ENCODE assay signal across 11 cellular contexts in the genomic region with DNA sequence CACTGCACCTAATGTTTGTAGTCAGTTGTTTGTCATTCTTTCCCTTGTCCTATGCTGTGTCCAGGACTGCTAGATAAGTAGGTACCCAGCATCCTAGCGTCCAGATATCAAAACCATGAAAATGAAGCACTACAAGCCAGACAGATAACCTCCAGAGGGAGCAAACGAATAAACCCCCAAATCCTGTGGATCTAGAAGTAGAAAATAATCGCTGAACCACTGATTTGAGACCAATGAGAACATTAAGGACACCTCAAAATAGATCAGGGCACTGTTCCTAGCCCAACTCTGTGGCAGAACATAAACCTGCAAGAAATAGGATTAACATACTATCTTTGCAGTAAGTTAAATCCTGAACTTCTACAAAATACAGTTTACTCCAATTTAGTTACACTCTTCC. TPM values are rescaled to one million over a fixed set of nuclear protein-coding genes. Genes with fewer than 3 reads are reported as not detected.
A peak's percentile ranks its signal among the peaks of the same experiment; 100 is the strongest.
DNase-seq lines count a peak whose midpoint lies in the region; ATAC-seq, FAIRE-seq and TF ChIP-seq lines count a peak whose summit lies in the region.
"Had no signal": no experiment of that assay in that cellular context is flagged by ENCODE, and none has a peak within 500 bp of the region (broad histone marks: within the 10 kb centered on the region; RNA-seq: fewer than 3 reads in every experiment).

No MANE protein-coding gene starts in this region.

- no peaks in the 10 kb centered on the region for H3K36me3 Mint-ChIP-seq in T-helper 1 cell treated with Interleukin-12 subunit alpha and Interleukin-12 subunit beta and Interleukin-4 antibody, amounts not matched to agents 30 μg/mL and 1 μg/mL, for 36 hours (ENCODE audit: low read depth)
- peaks cover 3% of the 10 kb centered on the region for H3K36me3 Mint-ChIP-seq in activated B cell treated with CpG ODN at 0.5 μM for 24 hours (ENCODE audit: low read depth)

- peak overlapping the region in 1 of 2 donors; percentile 72 for H3K9ac ChIP-seq in kidney (ENCODE audit: low read length in 2 of 2)

- ATAC-seq in activated B cell treated with CpG ODN at 0.5 μM for 24 hours (ENCODE audit: low read depth) (no peak), GM18868 (IDR thresholded peaks at IDR 0.05; ENCODE audit: unreplicated experiment) (no peak), GM19455 (IDR thresholded peaks at IDR 0.05; ENCODE audit: unreplicated experiment) (no peak)

- intact Hi-C loops in activated B cell treated with CpG ODN at 0.5 μM for 24 hours (cut with micrococcal nuclease) (loop anchor here (10.0 kb wide), 2 partner anchors 121 to 1911 kb away; a partner anchor contains a TSS), kidney (cut with DNase I) (no loop called here), stomach (cut with DNase I; ENCODE audit: low total_unique reads) (no loop called here)

- peak overlapping the region in 1 of 2 donors; percentile 77 for H3K4me3 ChIP-seq in kidney (ENCODE audit: low read length in 2 of 2)
- H3K4me3 ChIP-seq in stomach = peak overlapping the region in 1 of 4 donors; percentile 59

- FAIRE-seq in kidney (lab: Jason Lieb, UNC) = no peak

- no peak for TF ChIP-seq CTCF in activated B cell treated with CpG ODN at 0.5 μM for 24 hours (IDR thresholded peaks at IDR 0.05)
- no peak for TF ChIP-seq CTCF in kidney (IDR thresholded peaks at IDR 0.05; ENCODE audit: borderline replicate concordance, extremely low read depth, insufficient read depth)
- no peak for TF ChIP-seq CTCF in stomach (IDR thresholded peaks at IDR 0.05)

- no peaks in the 10 kb centered on the region for H3K36me3 ChIP-seq in kidney (ENCODE audit: control insufficient read depth in 1 of 2, insufficient read depth in 2 of 2, low read length in 2 of 2)
- H3K36me3 ChIP-seq in stomach = no peaks in the 10 kb centered on the region

- CTCF ChIA-PET in activated B cell treated with CpG ODN at 0.5 μM for 24 hours (lab: Charles Lee) = no interaction called here

- H3K9me3 Mint-ChIP-seq in T-helper 1 cell treated with Interleukin-12 subunit alpha and Interleukin-12 subunit beta and Interleukin-4 antibody, amounts not matched to agents 30 μg/mL and 1 μg/mL, for 36 hours = no peaks in the 10 kb centered on the region
- no peaks in the 10 kb centered on the region for H3K9me3 Mint-ChIP-seq in activated B cell treated with CpG ODN at 0.5 μM for 24 hours

- peaks cover 9% of the 10 kb centered on the region for H3K27me3 Mint-ChIP-seq in T-helper 1 cell treated with Interleukin-12 subunit alpha and Interleukin-12 subunit beta and Interleukin-4 antibody, amounts not matched to agents 30 μg/mL and 1 μg/mL, for 36 hours (ENCODE audit: low read depth)
- H3K27me3 Mint-ChIP-seq in activated B cell treated with CpG ODN at 0.5 μM for 24 hours = peaks cover 3% of the 10 kb centered on the region

- WGBS in stomach, 5 donors = 62 to 85% (median 70%) methylated on average over 3 of the region's 3 CpGs

- H3K9me3 ChIP-seq in kidney (ENCODE audit: control insufficient read depth in 1 of 2, low read length in 2 of 2) (no peaks in the 10 kb centered on the region), stomach (no peaks in the 10 kb centered on the region)

- H3K27ac Mint-ChIP-seq in T-helper 1 cell treated with Interleukin-12 subunit alpha and Interleukin-12 subunit beta and Interleukin-4 antibody, amounts not matched to agents 30 μg/mL and 1 μg/mL, for 36 hours = peak overlapping the region; percentile 1
- peak overlapping the region; percentile 92 for H3K27ac Mint-ChIP-seq in activated B cell treated with CpG ODN at 0.5 μM for 24 hours

- POLR2A ChIA-PET in activated B cell treated with CpG ODN at 0.5 μM for 24 hours (lab: Charles Lee) = no interaction called here

- no peak overlapping the region for H3K4me3 Mint-ChIP-seq in T-helper 1 cell treated with Interleukin-12 subunit alpha and Interleukin-12 subunit beta and Interleukin-4 antibody, amounts not matched to agents 30 μg/mL and 1 μg/mL, for 36 hours
- peak overlapping the region; percentile 94 for H3K4me3 Mint-ChIP-seq in activated B cell treated with CpG ODN at 0.5 μM for 24 hours

- no peak for TF ChIP-seq POLR2A in stomach (IDR thresholded peaks at IDR 0.05)

- H3K27ac ChIP-seq in kidney (ENCODE audit: low read depth in 2 of 2, low read length in 2 of 2) = peak overlapping the region; percentile 76 to 85
- peak overlapping the region in 4 of 5 donors; percentile 83 to 90 (median 86) for H3K27ac ChIP-seq in stomach
- H3K27ac ChIP-seq: foreskin keratinocyte had no signal

- DNase-seq in T-helper 1 cell (no peak), activated B cell treated with CpG ODN at 0.5 μM for 24 hours (no peak), kidney (no peak), stomach (no peak)
- no peak for DNase-seq in stimulated activated CD4-positive, alpha-beta T cell treated with anti-CD3 and anti-CD28 coated beads, Interleukin-4, amount 100 ng/mL, for 24 hours
- DNase-seq: activated gamma-delta T cell treated with Interleukin-2 at 50 U/mL for 16 hours, foreskin keratinocyte, SIG-M5 had no signal

- no peaks in the 10 kb centered on the region for H3K27me3 ChIP-seq in stomach

- peaks cover 30% of the 10 kb centered on the region for H3K4me1 Mint-ChIP-seq in T-helper 1 cell treated with Interleukin-12 subunit alpha and Interleukin-12 subunit beta and Interleukin-4 antibody, amounts not matched to agents 30 μg/mL and 1 μg/mL, for 36 hours (ENCODE audit: low read depth)
- H3K4me1 Mint-ChIP-seq in activated B cell treated with CpG ODN at 0.5 μM for 24 hours = peaks cover 24% of the 10 kb centered on the region

- TF ChIP-seq EP300 in stomach (IDR thresholded peaks at IDR 0.05) = no peak

- H3K4me1 ChIP-seq in kidney (ENCODE audit: control insufficient read depth in 1 of 2, insufficient read depth in 1 of 2, low read depth in 1 of 2, low read length in 2 of 2) (peaks cover 3 to 6% of the 10 kb centered on the region in 2 donors), stomach (peaks cover 0 to 15% (median 9%) of the 10 kb centered on the region in 4 donors)
- H3K4me1 ChIP-seq: foreskin keratinocyte had no signal

RNA-seq across cellular contexts. Expression of a gene that starts 1.1 kb away (rescaled TPM):
- total RNA-seq in activated B cell treated with CpG ODN at 0.5 μM for 24 hours (0.47 and 0.51 TPM in 2 replicates), kidney (1.7 TPM), stomach (under 1 TPM in 1 of 5 donors, not detected in 4; 0.55 TPM)
- polyA plus RNA-seq in kidney (ENCODE audit: insufficient read depth, low read depth, low replicate concordance) (1.4 TPM), stomach (under 1 TPM in 2 of 3 donors, not detected in 1; 0.15 to 0.19 TPM)

RNA-seq across cellular contexts. Expression of a gene that starts 25.7 kb away (rescaled TPM):
- total RNA-seq in activated B cell treated with CpG ODN at 0.5 μM for 24 hours (39.9 and 40.7 TPM in 2 replicates), kidney (22.9 TPM), stomach (10 to 100 TPM in 2 of 5 donors, 1 to 10 TPM in 3; 2.9 to 11.2 (median 5.5) TPM)
- polyA plus RNA-seq in kidney (ENCODE audit: insufficient read depth, low read depth, low replicate concordance) (81.5 TPM), stomach (10 to 100 TPM; 20.9 to 30.1 (median 25.6) TPM)
